8 cellular contexts compared by ENCODE assay signal in the genomic region with DNA sequence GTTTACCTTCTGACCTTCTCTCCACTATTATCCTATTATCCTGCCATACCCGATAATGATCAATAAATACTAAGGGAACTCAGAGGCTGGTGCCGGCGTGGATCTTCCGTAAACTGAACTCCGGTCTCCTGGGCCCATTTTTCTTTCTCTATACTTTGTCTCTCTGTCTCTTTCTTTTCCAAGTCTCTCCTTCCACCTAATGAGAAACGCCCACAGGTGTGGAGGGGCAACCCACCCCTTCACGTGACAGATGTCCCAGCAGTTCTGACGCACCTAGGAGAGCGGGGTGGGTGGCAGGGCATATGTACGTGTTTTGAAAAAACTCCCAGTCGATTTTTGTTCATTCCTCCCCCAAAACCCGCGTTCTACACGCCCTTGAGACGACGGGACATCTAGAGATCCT. TPM values are rescaled to one million over a fixed set of nuclear protein-coding genes. Genes with fewer than 3 reads are reported as not detected.
DNase-seq lines count a peak whose midpoint lies in the region; ATAC-seq and TF ChIP-seq lines count a peak whose summit lies in the region.
"Not testable (repeated sequence)": the region's sequence is repeated elsewhere in the genome, so short reads cannot be mapped to it uniquely, and the experiment has no call there.

No MANE protein-coding gene starts in this region.

- not testable (repeated sequence) for H3K9me3 ChIP-seq in CD4-positive, alpha-beta memory T cell (ENCODE audit: control insufficient read depth in 1 of 2, low read length in 2 of 2); HEK293 (ENCODE audit: control insufficient read depth, insufficient read depth, low read depth, low read length); NT2/D1 (ENCODE audit: insufficient read depth, low read length); ectodermal cell (ENCODE audit: control insufficient read depth, low read length); iPS-18c (ENCODE audit: control insufficient read depth, insufficient read depth, low read length); neural progenitor cell (ENCODE audit: low read depth); suprapubic skin

- peaks cover 17% of the 10 kb centered on the region for H3F3A ChIP-seq in neural progenitor cell (ENCODE audit: low read depth)

- H3K27ac ChIP-seq in CD4-positive, alpha-beta memory T cell (ENCODE audit: low read depth, low read length), result peak overlapping the region; percentile 88
- not testable (repeated sequence) for H3K27ac ChIP-seq in HEK293 (ENCODE audit: extremely low read depth, low read depth, low read length); neural progenitor cell
- peak overlapping the region; percentile 70 for H3K27ac ChIP-seq in ectodermal cell (ENCODE audit: insufficient read depth, low read depth, low read length, poor library complexity, severe bottlenecking)
- peak overlapping the region; percentile 84 for H3K27ac ChIP-seq in suprapubic skin

- not testable (repeated sequence) for H3K27me3 Mint-ChIP-seq in CD4-positive, alpha-beta memory T cell; activated T-helper 17 cell treated with anti-CD3 and anti-CD28 coated beads, Interleukin-2, amount 50 U/mL, for 72 hours
- H3K27me3 Mint-ChIP-seq in neural progenitor cell (ENCODE audit: insufficient read depth, low read depth), result peaks cover 13% of the 10 kb centered on the region

- H4K20me1 ChIP-seq in neural progenitor cell (ENCODE audit: low read depth), result not testable (repeated sequence)

- H3K79me2 ChIP-seq in neural progenitor cell (ENCODE audit: low read depth), result not testable (repeated sequence)

- not testable (repeated sequence) for H2AFZ ChIP-seq in neural progenitor cell (replicated peaks)

- TF ChIP-seq EP300 in suprapubic skin (IDR thresholded peaks at IDR 0.05), result not testable (repeated sequence)

- DNase-seq in CD4-positive, alpha-beta memory T cell; NT2/D1 (ENCODE audit: low read depth, low spot score); neural progenitor cell (ENCODE audit: low spot score); suprapubic skin (ENCODE audit: low spot score in 2 of 2): not testable (repeated sequence)

- 10 to 14% methylated on average over 16 of the region's 16 CpGs for WGBS in ectodermal cell, 2 experiments
- WGBS in suprapubic skin, result 5% methylated on average over 16 of the region's 16 CpGs

- H3K4me1 ChIP-seq in CD4-positive, alpha-beta memory T cell (ENCODE audit: insufficient read depth, low read length), result peaks cover 21% of the 10 kb centered on the region
- H3K4me1 ChIP-seq in HEK293 (ENCODE audit: control insufficient read depth, insufficient read depth, low read length); ectodermal cell (ENCODE audit: control insufficient read depth, insufficient read depth, low read length): not testable (repeated sequence)
- peaks cover 15% of the 10 kb centered on the region for H3K4me1 ChIP-seq in NT2/D1 (ENCODE audit: insufficient read depth, insufficient read length)
- H3K4me1 ChIP-seq in neural progenitor cell, result peaks cover 13% of the 10 kb centered on the region
- H3K4me1 ChIP-seq in suprapubic skin, result peaks cover 26% of the 10 kb centered on the region

- not testable (repeated sequence) for ATAC-seq in activated T-helper 17 cell treated with anti-CD3 and anti-CD28 coated beads, Interleukin-2, amount 50 U/mL, for 72 hours (replicated peaks)

- H3K36me3 Mint-ChIP-seq in CD4-positive, alpha-beta memory T cell, result peaks cover 6 to 16% of the 10 kb centered on the region in 2 donors
- H3K36me3 Mint-ChIP-seq in activated T-helper 17 cell treated with anti-CD3 and anti-CD28 coated beads, Interleukin-2, amount 50 U/mL, for 72 hours (ENCODE audit: low read depth), result peaks cover 16% of the 10 kb centered on the region
- not testable (repeated sequence) for H3K36me3 Mint-ChIP-seq in neural progenitor cell

- not testable (repeated sequence) for TF ChIP-seq POLR2A in suprapubic skin (IDR thresholded peaks at IDR 0.05)

- H3K27ac Mint-ChIP-seq in CD4-positive, alpha-beta memory T cell, result peak overlapping the region; percentile 99 to 100 (median 99)
- peak overlapping the region; percentile 97 for H3K27ac Mint-ChIP-seq in activated T-helper 17 cell treated with anti-CD3 and anti-CD28 coated beads, Interleukin-2, amount 50 U/mL, for 72 hours
- H3K27ac Mint-ChIP-seq in neural progenitor cell, result peak overlapping the region; percentile 69

- intact Hi-C loops in CD4-positive, alpha-beta memory T cell (cut with micrococcal nuclease), result loop anchor here (1.0 kb wide), 6 partner anchors 9 to 622 kb away; a partner anchor contains a TSS

- H3K4me2 ChIP-seq in neural progenitor cell, result peak overlapping the region; percentile 85

- not testable (repeated sequence) for H3K9me3 Mint-ChIP-seq in CD4-positive, alpha-beta memory T cell; activated T-helper 17 cell treated with anti-CD3 and anti-CD28 coated beads, Interleukin-2, amount 50 U/mL, for 72 hours; neural progenitor cell

- POLR2A ChIA-PET in CD4-positive, alpha-beta memory T cell (lab: Charles Lee; ENCODE audit: partially characterized antibody), result interaction anchor here (0.8 to 2.8 kb wide), 15 partner anchors 14 to 84 kb away, joined by 3 to 182 read pairs (median 6); a partner anchor contains a TSS
- POLR2A ChIA-PET in HEK293 (lab: Yijun Ruan, JAX), result interaction anchor here (0.6 to 2.4 kb wide), 19 partner anchors 10 to 199 kb away, joined by 3 to 26 read pairs (median 6); a partner anchor contains a TSS

- H3K4me3 Mint-ChIP-seq in CD4-positive, alpha-beta memory T cell, result peak overlapping the region; percentile 92 to 97 (median 95)
- peak overlapping the region; percentile 94 for H3K4me3 Mint-ChIP-seq in activated T-helper 17 cell treated with anti-CD3 and anti-CD28 coated beads, Interleukin-2, amount 50 U/mL, for 72 hours
- H3K4me3 Mint-ChIP-seq in neural progenitor cell, result peak overlapping the region; percentile 90

- H3K27me3 ChIP-seq in CD4-positive, alpha-beta memory T cell (ENCODE audit: insufficient read depth, low read length); NT2/D1 (ENCODE audit: insufficient read depth, insufficient read length); ectodermal cell (ENCODE audit: control insufficient read depth, insufficient read depth, low read length, poor library complexity, severe bottlenecking); suprapubic skin: not testable (repeated sequence)
- H3K27me3 ChIP-seq in neural progenitor cell, result peaks cover 24% of the 10 kb centered on the region

- H3K36me3 ChIP-seq in CD4-positive, alpha-beta memory T cell (ENCODE audit: insufficient read depth, low read length); ectodermal cell (ENCODE audit: control insufficient read depth, insufficient read depth, low read length); neural progenitor cell; suprapubic skin: not testable (repeated sequence)
- H3K36me3 ChIP-seq in HEK293 (ENCODE audit: control insufficient read depth in 2 of 2, insufficient read depth in 1 of 2, low read length in 2 of 2), result peaks cover 0 to 13% of the 10 kb centered on the region in 2 experiments; a peak in 1 of 3 replicates
- peaks cover 19% of the 10 kb centered on the region for H3K36me3 ChIP-seq in NT2/D1 (ENCODE audit: insufficient read depth, insufficient read length, low read length)

- peak overlapping the region; percentile 61 to 84 for H3K4me3 ChIP-seq in CD4-positive, alpha-beta memory T cell (ENCODE audit: low read length in 2 of 2)
- H3K4me3 ChIP-seq in HEK293 (ENCODE audit: low read depth, low read length) (peak overlapping the region; percentile 34), NT2/D1 (ENCODE audit: insufficient read length, low read depth) (peak overlapping the region; percentile 31), ectodermal cell (ENCODE audit: insufficient read depth, low read depth, low read length) (peak overlapping the region; percentile 89), iPS-18c (ENCODE audit: insufficient read depth, low read depth, low read length) (peak overlapping the region; percentile 52; the same call in 1 of the 2 replicates), neural progenitor cell (peak overlapping the region; percentile 83), suprapubic skin (peak overlapping the region; percentile 74)

- not testable (repeated sequence) for TF ChIP-seq CTCF in HEK293 (tag by site-specific recombination; IDR thresholded peaks at IDR 0.05); neural progenitor cell (IDR thresholded peaks at IDR 0.05); suprapubic skin (IDR thresholded peaks at IDR 0.05)

- peaks cover 13 to 28% (median 20%) of the 10 kb centered on the region in 4 donors for H3K4me1 Mint-ChIP-seq in CD4-positive, alpha-beta memory T cell
- peaks cover 11% of the 10 kb centered on the region for H3K4me1 Mint-ChIP-seq in activated T-helper 17 cell treated with anti-CD3 and anti-CD28 coated beads, Interleukin-2, amount 50 U/mL, for 72 hours
- peaks cover 44% of the 10 kb centered on the region for H3K4me1 Mint-ChIP-seq in neural progenitor cell

- CTCF ChIA-PET in CD4-positive, alpha-beta memory T cell (lab: Charles Lee; ENCODE audit: partially characterized antibody), result interaction anchor here (0.8 to 4.4 kb wide), 15 partner anchors 10 to 151 kb away, joined by 3 to 44 read pairs (median 6); a partner anchor contains a TSS
- CTCF ChIA-PET in HEK293 (lab: Yijun Ruan, JAX), result interaction anchor here (0.6 to 1.5 kb wide), 7 partner anchors 9 to 95 kb away, joined by 3 to 20 read pairs (median 4); no protein-coding TSS in a partner anchor

- peak overlapping the region; percentile 36 for H3K9ac ChIP-seq in NT2/D1 (ENCODE audit: insufficient read length, low read depth)
- not testable (repeated sequence) for H3K9ac ChIP-seq in neural progenitor cell

RNA-seq across cellular contexts. Expression of a gene that starts 0.5 kb away (rescaled TPM):
- total RNA-seq in CD4-positive, alpha-beta memory T cell, result 10 to 100 TPM; 71.2 to 75.8 TPM
- 10 to 100 TPM; 17.8 to 22.8 TPM for polyA plus RNA-seq in CD4-positive, alpha-beta memory T cell
- total RNA-seq in activated T-helper 17 cell treated with anti-CD3 and anti-CD28 coated beads, Interleukin-2, amount 50 U/mL, for 72 hours, result 10 to 100 TPM; 36.4 to 52.0 TPM
- polyA plus RNA-seq in ectodermal cell (2013, experiment 1 of 4), result 32.4 TPM
- 27.1 TPM for polyA plus RNA-seq in ectodermal cell (2013, experiment 2 of 4)
- polyA plus RNA-seq in ectodermal cell (2013, experiment 3 of 4), result 21.8 TPM
- polyA plus RNA-seq in ectodermal cell (2013, experiment 4 of 4), result 24.4 TPM
- total RNA-seq in neural progenitor cell (ENCODE audit: low replicate concordance) (7.9 and 19.9 TPM in 2 replicates), suprapubic skin (10 to 100 TPM; 29.5 to 42.3 (median 31.9) TPM)

RNA-seq across cellular contexts. Expression of a gene that starts 3.4 kb away (rescaled TPM):
- total RNA-seq in CD4-positive, alpha-beta memory T cell, result 10 to 100 TPM; 29.3 to 29.9 TPM
- polyA plus RNA-seq in CD4-positive, alpha-beta memory T cell, result 10 to 100 TPM; 16.9 to 36.6 TPM
- 10 to 100 TPM in 1 of 2 donors, 1 to 10 TPM in 1; 2.9 to 18.2 TPM for total RNA-seq in activated T-helper 17 cell treated with anti-CD3 and anti-CD28 coated beads, Interleukin-2, amount 50 U/mL, for 72 hours
- 4.7 TPM for polyA plus RNA-seq in ectodermal cell (2013, experiment 1 of 4)
- 2.9 TPM for polyA plus RNA-seq in ectodermal cell (2013, experiment 2 of 4)
- 3.0 TPM for polyA plus RNA-seq in ectodermal cell (2013, experiment 3 of 4)
- polyA plus RNA-seq in ectodermal cell (2013, experiment 4 of 4), result 2.6 TPM
- 0.43 and 1.8 TPM in 2 replicates for total RNA-seq in neural progenitor cell (ENCODE audit: low replicate concordance)
- 100 to 1,000 TPM in 2 of 4 donors, 10 to 100 TPM in 2; 27.0 to 195 (median 122) TPM for total RNA-seq in suprapubic skin

RNA-seq across cellular contexts. Expression of a gene that starts 20.6 kb away (rescaled TPM):
- 10 to 100 TPM; 10.6 to 11.6 TPM for total RNA-seq in CD4-positive, alpha-beta memory T cell
- not detected for polyA plus RNA-seq in CD4-positive, alpha-beta memory T cell
- 1 to 10 TPM; 9.0 to 9.7 TPM for total RNA-seq in activated T-helper 17 cell treated with anti-CD3 and anti-CD28 coated beads, Interleukin-2, amount 50 U/mL, for 72 hours
- polyA plus RNA-seq in ectodermal cell (2013, experiment 1 of 4), result 3.7 TPM
- 4.1 TPM for polyA plus RNA-seq in ectodermal cell (2013, experiment 2 of 4)
- 3.6 TPM for polyA plus RNA-seq in ectodermal cell (2013, experiment 3 of 4)
- polyA plus RNA-seq in ectodermal cell (2013, experiment 4 of 4), result 4.9 TPM
- total RNA-seq in neural progenitor cell (ENCODE audit: low replicate concordance), result 1.6 TPM in 1 of 2 replicates, not detected in the other
- 1 to 10 TPM; 2.6 to 8.7 (median 4.1) TPM for total RNA-seq in suprapubic skin

RNA-seq across cellular contexts. Expression of a gene that starts 30.0 kb away (rescaled TPM):
- 1 to 10 TPM; 6.3 to 7.5 TPM for total RNA-seq in CD4-positive, alpha-beta memory T cell
- polyA plus RNA-seq in CD4-positive, alpha-beta memory T cell, result 10 to 100 TPM; 10.8 to 15.2 TPM
- total RNA-seq in activated T-helper 17 cell treated with anti-CD3 and anti-CD28 coated beads, Interleukin-2, amount 50 U/mL, for 72 hours, result 10 to 100 TPM in 1 of 2 donors, 1 to 10 TPM in 1; 9.0 to 23.4 TPM
- 17.6 TPM for polyA plus RNA-seq in ectodermal cell (2013, experiment 1 of 4)
- polyA plus RNA-seq in ectodermal cell (2013, experiment 2 of 4), result 15.2 TPM
- polyA plus RNA-seq in ectodermal cell (2013, experiment 3 of 4), result 15.4 TPM
- polyA plus RNA-seq in ectodermal cell (2013, experiment 4 of 4), result 18.9 TPM
- total RNA-seq in neural progenitor cell (ENCODE audit: low replicate concordance) (8.1 and 10.3 TPM in 2 replicates), suprapubic skin (10 to 100 TPM in 3 of 4 donors, 1 to 10 TPM in 1; 7.7 to 14.7 (median 13.4) TPM)

RNA-seq across cellular contexts. Expression of a gene that starts 31.7 kb away (rescaled TPM):
- total RNA-seq in CD4-positive, alpha-beta memory T cell, result 10 to 100 TPM; 82.7 to 84.7 TPM
- 10 to 100 TPM; 12.8 to 24.3 TPM for polyA plus RNA-seq in CD4-positive, alpha-beta memory T cell
- 100 to 1,000 TPM; 114 to 135 TPM for total RNA-seq in activated T-helper 17 cell treated with anti-CD3 and anti-CD28 coated beads, Interleukin-2, amount 50 U/mL, for 72 hours
- 86.2 TPM for polyA plus RNA-seq in ectodermal cell (2013, experiment 1 of 4)
- polyA plus RNA-seq in ectodermal cell (2013, experiment 2 of 4), result 81.1 TPM
- 63.2 TPM for polyA plus RNA-seq in ectodermal cell (2013, experiment 3 of 4)
- 71.0 TPM for polyA plus RNA-seq in ectodermal cell (2013, experiment 4 of 4)
- total RNA-seq in neural progenitor cell (ENCODE audit: low replicate concordance) (26.1 and 85.7 TPM in 2 replicates), suprapubic skin (10 to 100 TPM; 31.9 to 78.7 (median 59.7) TPM)

Comparison
In these comparisons a context has a peak if more than half of its experiments do, and no peak if none do; other contexts are left out.
1. H3K4me3 ChIP-seq: peak in every context shown above with its lines; median percentile 89 in ectodermal cell; 83 in neural progenitor cell; 74 in suprapubic skin; 72 in CD4-positive, alpha-beta memory T cell; 52 in iPS-18c; 34 in HEK293; 31 in NT2/D1.